In genomic region chr11:119218141-119218878, GRCh38 we compare ENCODE assay signal across 1 cellular context.
TF ChIP-seq lines count a peak whose summit lies in the region.

No MANE protein-coding gene starts in this region.

TF ChIP-seq in SK-N-SH, 30 proteins besides CTCF, POLR2A, EP300 and RAD21 (continued from another document):
- TF ChIP-seq PBX3 (IDR thresholded peaks at IDR 0.05) (peak; percentile 75), RXRA (IDR thresholded peaks at IDR 0.05; ENCODE audit: borderline replicate concordance, low read depth) (peak; percentile 61; the same call in 1 of the 2 replicates), ELF1 (IDR thresholded peaks at IDR 0.05) (peak; percentile 12; the same call in 1 of the 2 replicates), MEF2A (IDR thresholded peaks at IDR 0.05; ENCODE audit: borderline replicate concordance, low read depth) (peak; percentile 24; the same call in 1 of the 2 replicates), SIN3A (IDR thresholded peaks at IDR 0.05; ENCODE audit: borderline replicate concordance, low read depth, low read length) (peak; percentile 48; the same call in 1 of the 2 replicates), MAX (IDR thresholded peaks at IDR 0.05; ENCODE audit: low read depth) (peak; percentile 66; the same call in 1 of the 2 replicates), NRF1 (IDR thresholded peaks at IDR 0.05; ENCODE audit: low read depth, low read length) (no peak), ZBTB33 (IDR thresholded peaks at IDR 0.05; ENCODE audit: borderline replicate concordance, low read depth) (no peak), EZH2phosphoT487 (IDR thresholded peaks at IDR 0.05; ENCODE audit: borderline replicate concordance, low read depth) (no peak), YY1 (IDR thresholded peaks at IDR 0.05; ENCODE audit: low read depth) (no peak), RFX5 (IDR thresholded peaks at IDR 0.05; ENCODE audit: low read length) (no peak), FOSL2 (IDR thresholded peaks at IDR 0.05; ENCODE audit: borderline replicate concordance, low read depth) (peak; percentile 99), FOXM1 (IDR thresholded peaks at IDR 0.05; ENCODE audit: low read depth) (peak; percentile 57; the same call in 1 of the 2 replicates), IRF3 (IDR thresholded peaks at IDR 0.05; ENCODE audit: low read depth, low read length) (no peak), JUND (IDR thresholded peaks at IDR 0.05) (peak; percentile 95), FOXJ3 (CRISPR knock-in tag; IDR thresholded peaks at IDR 0.05) (no peak), USF1 (IDR thresholded peaks at IDR 0.05; ENCODE audit: borderline replicate concordance, low read depth) (no peak), REST (IDR thresholded peaks at IDR 0.05; ENCODE audit: low read depth, low read length) (no peak), GATA2 (CRISPR knock-in tag; IDR thresholded peaks at IDR 0.05) (no peak), MXI1 (IDR thresholded peaks at IDR 0.05; ENCODE audit: low read depth, low read length) (no peak)
